In the genomic region with DNA sequence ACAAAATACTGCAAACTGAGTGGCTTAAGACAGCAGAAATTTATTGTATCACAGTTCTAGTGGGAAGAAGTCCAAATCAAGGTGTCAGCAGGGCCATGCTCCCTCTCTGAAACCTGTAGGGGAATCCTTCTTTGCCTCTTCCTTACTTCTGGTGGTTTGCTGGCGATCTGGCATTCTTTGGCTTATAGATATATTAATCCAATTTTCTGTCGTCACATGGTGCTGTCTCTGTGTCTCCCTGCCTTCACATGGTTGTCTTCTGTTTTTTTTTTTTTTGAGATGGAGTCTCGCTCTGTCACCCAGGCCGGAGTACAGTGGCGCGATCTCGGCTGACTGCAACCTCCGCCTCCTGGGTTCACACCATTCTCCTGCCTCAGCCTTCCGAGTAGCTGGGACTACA, we compare ENCODE assay signal across 31 cellular contexts.
"Had no signal": no experiment of that assay in that cellular context is flagged by ENCODE, and none has a peak within 500 bp of the region (broad histone marks: within the 10 kb centered on the region; RNA-seq: fewer than 3 reads in every experiment).

No MANE protein-coding gene starts in this region.

- H3K27ac ChIP-seq: adrenal gland, body of pancreas, brain microvascular endothelial cell, breast epithelium, VCaP had no signal

- H3K4me3 ChIP-seq: adrenal gland, body of pancreas, breast epithelium had no signal

- DNase-seq: activated B cell treated with CpG ODN at 0.5 μM for 24 hours; activated CD4-positive, alpha-beta memory T cell treated with anti-CD3 and anti-CD28 coated beads for 36 hours; activated CD4-positive, alpha-beta T cell treated with anti-CD3 and anti-CD28 coated beads for 4 hours; activated CD4-positive, alpha-beta T cell treated with anti-CD3 and anti-CD28 coated beads, Interleukin-2, amount 10 ng/mL, durations not matched to agents 24 days and 14 days; activated CD4-positive, alpha-beta T cell treated with anti-CD3 and anti-CD28 coated beads, Interleukin-2, amount 50 U/mL, for 1 hour; activated CD4-positive, alpha-beta T cell treated with anti-CD3 and anti-CD28 coated beads, Interleukin-2, amount 50 U/mL, for 4 hours; activated CD4-positive, CD25-positive, alpha-beta regulatory T cell treated with anti-CD3 and anti-CD28 coated beads, Interleukin-2, amount 50 U/mL, for 72 hours; activated CD8-positive, alpha-beta memory T cell treated with anti-CD3 and anti-CD28 coated beads, Interleukin-2, amount 50 U/mL, for 4 hours; activated CD8-positive, alpha-beta T cell treated with anti-CD3 and anti-CD28 coated beads for 36 hours; activated effector memory CD4-positive, alpha-beta T cell treated with anti-CD3 and anti-CD28 coated beads, Interleukin-2, amount 50 U/mL, for 16 hours; activated gamma-delta T cell treated with Interleukin-2 at 50 U/mL for 16 hours; activated naive CD4-positive, alpha-beta T cell; activated naive CD4-positive, alpha-beta T cell treated with anti-CD3 and anti-CD28 coated beads for 36 hours; activated naive CD4-positive, alpha-beta T cell treated with anti-CD3 and anti-CD28 coated beads, Interleukin-2, amount 50 U/mL, for 16 hours; activated naive CD8-positive, alpha-beta T cell treated with anti-CD3 and anti-CD28 coated beads for 36 hours; activated T-cell treated with anti-CD3 and anti-CD28 coated beads for 4 hours; activated T-cell treated with anti-CD3 and anti-CD28 coated beads, Interleukin-2, amount 50 U/mL, for 1 hour; activated T-cell treated with anti-CD3 and anti-CD28 coated beads, Interleukin-2, amount 50 U/mL, for 4 hours; activated T-cell treated with anti-CD3 and anti-CD28 coated beads, Interleukin-2, amount 50 U/mL, for 72 hours; adrenal gland; amniotic stem cell; aorta; body of pancreas; brain microvascular endothelial cell; central memory CD4-positive, alpha-beta T cell; T-helper 2 cell; T-helper 9 cell had no signal

- H3K9me3 ChIP-seq: adrenal gland, body of pancreas, breast epithelium had no signal

- H3K36me3 ChIP-seq: adrenal gland, brain microvascular endothelial cell, breast epithelium had no signal

- H3K27me3 ChIP-seq: adrenal gland, body of pancreas, breast epithelium had no signal

- H3K4me1 ChIP-seq: adrenal gland, body of pancreas, breast epithelium had no signal

- FAIRE-seq: astrocyte, TTC549 had no signal
